8 cellular contexts compared by ENCODE assay signal in genomic region chr5:68433921-68434879, GRCh38.
DNase-seq lines count a peak whose midpoint lies in the region; ATAC-seq and TF ChIP-seq lines count a peak whose summit lies in the region.

No MANE protein-coding gene starts in this region.

- H3K79me2 ChIP-seq in PC-3 (ENCODE audit: low read length): no peaks in the 10 kb centered on the region

- H3K4me3 Mint-ChIP-seq in activated T-helper 1 cell treated with anti-CD3 and anti-CD28 coated beads, Interleukin-12 subunit alpha, Interleukin-12 subunit beta, Interleukin-2, Interleukin-4 antibody, amounts not matched to agents 30 ng/mL and 10 ng/mL and 1 ng/mL, durations not matched to agents 14 hours and 24 hours and 36 hours: peak overlapping the region; percentile 16

- H3K4me3 ChIP-seq in PC-3 (ENCODE audit: low read length): no peak overlapping the region

- no peaks in the 10 kb centered on the region for H3K9me3 Mint-ChIP-seq in activated T-helper 1 cell treated with anti-CD3 and anti-CD28 coated beads, Interleukin-12 subunit alpha, Interleukin-12 subunit beta, Interleukin-2, Interleukin-4 antibody, amounts not matched to agents 30 ng/mL and 10 ng/mL and 1 ng/mL, durations not matched to agents 14 hours and 24 hours and 36 hours

- H3K9me3 ChIP-seq in PC-3 (ENCODE audit: low read length): no peaks in the 10 kb centered on the region

- no TSS peak for BruUV-seq in PC-3 (replicated peaks; lab: Mats Ljungman, UMichigan)

- H2AFZ ChIP-seq in PC-3 (ENCODE audit: low read length): peak overlapping the region; percentile 68

- H3K4me2 ChIP-seq in PC-3 (ENCODE audit: low read length): no peak overlapping the region

- peaks cover 53% of the 10 kb centered on the region for H3K4me1 Mint-ChIP-seq in activated T-helper 1 cell treated with anti-CD3 and anti-CD28 coated beads, Interleukin-12 subunit alpha, Interleukin-12 subunit beta, Interleukin-2, Interleukin-4 antibody, amounts not matched to agents 30 ng/mL and 10 ng/mL and 1 ng/mL, durations not matched to agents 14 hours and 24 hours and 36 hours (ENCODE audit: low read depth)

- CTCF ChIA-PET in PC-3 (lab: Charles Lee): no interaction called here

- H3K36me3 ChIP-seq in PC-3 (ENCODE audit: low read depth, low read length): no peaks in the 10 kb centered on the region

- TF ChIP-seq POLR2A in GM18505 (IDR thresholded peaks at IDR 0.05; ENCODE audit: borderline replicate concordance, extremely low read depth, insufficient read depth, insufficient read length): peak; percentile 45

- DNase-seq in PC-3 (peak; percentile 78), fibroblast of peridontal ligament (ENCODE audit: extremely low read depth) (peak; percentile 88), nucleus accumbens (lab: John Stamatoyannopoulos, UW) (peak in 40 of 56 donors; percentile 11 to 75 (median 42)), stromal cell of bone marrow (ENCODE audit: low read depth) (peak; percentile 68), D341Med (ENCODE audit: low spot score) (no peak)
- DNase-seq in activated T-helper 1 cell treated with anti-CD3 and anti-CD28 coated beads, Interleukin-12 subunit alpha, Interleukin-12 subunit beta, Interleukin-2, Interleukin-4 antibody, amounts not matched to agents 30 ng/mL and 10 ng/mL and 1 ng/mL, durations not matched to agents 14 hours and 24 hours and 36 hours (ENCODE audit: low spot score): peak; percentile 88

- peak overlapping the region; percentile 74 for H3K27ac ChIP-seq in PC-3 (ENCODE audit: low read length)

- H3K36me3 Mint-ChIP-seq in activated T-helper 1 cell treated with anti-CD3 and anti-CD28 coated beads, Interleukin-12 subunit alpha, Interleukin-12 subunit beta, Interleukin-2, Interleukin-4 antibody, amounts not matched to agents 30 ng/mL and 10 ng/mL and 1 ng/mL, durations not matched to agents 14 hours and 24 hours and 36 hours (ENCODE audit: low read depth): peaks cover 2% of the 10 kb centered on the region

- POLR2A ChIA-PET in PC-3 (lab: Charles Lee; ENCODE audit: unreplicated experiment): no interaction called here

- no peaks in the 10 kb centered on the region for H3K27me3 ChIP-seq in PC-3 (ENCODE audit: low read length)

- no peaks in the 10 kb centered on the region for H3K9me2 ChIP-seq in PC-3 (replicated peaks; ENCODE audit: low read length)

- peak overlapping the region; percentile 88 for H3K27ac Mint-ChIP-seq in activated T-helper 1 cell treated with anti-CD3 and anti-CD28 coated beads, Interleukin-12 subunit alpha, Interleukin-12 subunit beta, Interleukin-2, Interleukin-4 antibody, amounts not matched to agents 30 ng/mL and 10 ng/mL and 1 ng/mL, durations not matched to agents 14 hours and 24 hours and 36 hours

- H3K4me1 ChIP-seq in PC-3 (ENCODE audit: insufficient read depth, low read length): peaks cover 8% of the 10 kb centered on the region

- H4K20me1 ChIP-seq in PC-3 (ENCODE audit: low read length): no peaks in the 10 kb centered on the region

- ATAC-seq in GM18505 (IDR thresholded peaks at IDR 0.05; ENCODE audit: unreplicated experiment) (peak; percentile 95), HG02885 (IDR thresholded peaks at IDR 0.05; ENCODE audit: poor library complexity, unreplicated experiment) (peak; percentile 97), PC-3 (peak; percentile 96)

- no peak for TF ChIP-seq CTCF in PC-3 (conservative IDR thresholded peaks at IDR 0.05; ENCODE audit: low read depth, low read length)

- no peak overlapping the region; the same call in 1 of the 2 replicates for H3K9ac ChIP-seq in PC-3 (ENCODE audit: low read length)

- intact Hi-C loops in PC-3 (cut with micrococcal nuclease): no loop called here
- intact Hi-C loops in activated T-helper 1 cell treated with anti-CD3 and anti-CD28 coated beads, Interleukin-12 subunit alpha, Interleukin-12 subunit beta, Interleukin-2, Interleukin-4 antibody, amounts not matched to agents 30 ng/mL and 10 ng/mL and 1 ng/mL, durations not matched to agents 14 hours and 24 hours and 36 hours (cut with micrococcal nuclease): loop anchor here (1.0 to 10.0 kb wide), 14 partner anchors 9 to 1880 kb away; partner anchors contain the start of gene PIK3R1

- H3F3A ChIP-seq in PC-3 (ENCODE audit: low read length, unreplicated experiment): no peaks in the 10 kb centered on the region

- H3K27me3 Mint-ChIP-seq in activated T-helper 1 cell treated with anti-CD3 and anti-CD28 coated beads, Interleukin-12 subunit alpha, Interleukin-12 subunit beta, Interleukin-2, Interleukin-4 antibody, amounts not matched to agents 30 ng/mL and 10 ng/mL and 1 ng/mL, durations not matched to agents 14 hours and 24 hours and 36 hours (ENCODE audit: insufficient read depth): peaks cover 30% of the 10 kb centered on the region
